Comparison of ENCODE assay signal across 8 cellular contexts in genomic region chr7:112869111-112869774, GRCh38.
A peak's percentile ranks its signal among the peaks of the same experiment; 100 is the strongest.
DNase-seq lines count a peak whose midpoint lies in the region; ATAC-seq lines count a peak whose summit lies in the region.

No MANE protein-coding gene starts in this region.

- H3K36me3 Mint-ChIP-seq in activated CD4-positive, alpha-beta T cell treated with anti-CD3 and anti-CD28 coated beads for 36 hours (ENCODE audit: low read depth): peaks cover 3% of the 10 kb centered on the region
- H3K36me3 Mint-ChIP-seq in natural killer cell treated with Interleukin-12 subunit alpha and Interleukin-12 subunit beta and Interleukin-15 and Interleukin-18, amount 100 ng/mL, for 72 hours: no peaks in the 10 kb centered on the region

- H3K4me3 Mint-ChIP-seq in activated CD4-positive, alpha-beta T cell treated with anti-CD3 and anti-CD28 coated beads for 36 hours: no peak overlapping the region
- H3K4me3 Mint-ChIP-seq in natural killer cell treated with Interleukin-12 subunit alpha and Interleukin-12 subunit beta and Interleukin-15 and Interleukin-18, amount 100 ng/mL, for 72 hours: no peak overlapping the region

- POLR2A ChIA-PET in activated CD4-positive, alpha-beta T cell treated with anti-CD3 and anti-CD28 coated beads for 36 hours (lab: Charles Lee): no interaction called here

- peaks cover 19% of the 10 kb centered on the region for H3K4me1 Mint-ChIP-seq in activated CD4-positive, alpha-beta T cell treated with anti-CD3 and anti-CD28 coated beads for 36 hours
- peaks cover 14 to 23% of the 10 kb centered on the region in 2 donors for H3K4me1 Mint-ChIP-seq in natural killer cell treated with Interleukin-12 subunit alpha and Interleukin-12 subunit beta and Interleukin-15 and Interleukin-18, amount 100 ng/mL, for 72 hours (ENCODE audit: low read depth in 2 of 2)

- DNase-seq in AG08395 (ENCODE audit: low spot score) (peak; percentile 47), GM19238 (ENCODE audit: insufficient read length, low spot score) (peak; percentile 0), LoVo (ENCODE audit: low spot score) (peak; percentile 63), C1 segment of cervical spinal cord (lab: John Stamatoyannopoulos, UW) (no peak)
- DNase-seq in activated CD4-positive, alpha-beta T cell treated with anti-CD3 and anti-CD28 coated beads for 36 hours: peak; percentile 73
- peak; percentile 9 for DNase-seq in effector CD8-positive, alpha-beta T cell (lab: John Stamatoyannopoulos, UW)
- no peak for DNase-seq in natural killer cell treated with Interleukin-12 subunit alpha and Interleukin-12 subunit beta and Interleukin-15 and Interleukin-18, amount 100 ng/mL, for 72 hours (ENCODE audit: low spot score)

- intact Hi-C loops in activated CD4-positive, alpha-beta T cell treated with anti-CD3 and anti-CD28 coated beads for 36 hours (cut with DNase I, micrococcal nuclease): loop anchor here (1.0 to 5.0 kb wide), 2 partner anchors 77 to 319 kb away; partner anchors contain the start of gene TMEM168 (in 1 of the 2)

- no peaks in the 10 kb centered on the region for H3K9me3 Mint-ChIP-seq in activated CD4-positive, alpha-beta T cell treated with anti-CD3 and anti-CD28 coated beads for 36 hours (ENCODE audit: low read depth)
- H3K9me3 Mint-ChIP-seq in natural killer cell treated with Interleukin-12 subunit alpha and Interleukin-12 subunit beta and Interleukin-15 and Interleukin-18, amount 100 ng/mL, for 72 hours: no peaks in the 10 kb centered on the region

- CTCF ChIA-PET in activated CD4-positive, alpha-beta T cell treated with anti-CD3 and anti-CD28 coated beads for 36 hours (lab: Charles Lee): interaction anchor here (0.6 to 2.2 kb wide), 7 partner anchors 10 to 1379 kb away, joined by 3 to 7 read pairs (median 3); no protein-coding TSS in a partner anchor

- no peak overlapping the region for H3K27ac Mint-ChIP-seq in activated CD4-positive, alpha-beta T cell treated with anti-CD3 and anti-CD28 coated beads for 36 hours
- H3K27ac Mint-ChIP-seq in natural killer cell treated with Interleukin-12 subunit alpha and Interleukin-12 subunit beta and Interleukin-15 and Interleukin-18, amount 100 ng/mL, for 72 hours: no peak overlapping the region

- ATAC-seq in activated CD4-positive, alpha-beta T cell treated with anti-CD3 and anti-CD28 coated beads for 36 hours: peak; percentile 63
- peak; percentile 58 to 75 for ATAC-seq in natural killer cell treated with Interleukin-12 subunit alpha and Interleukin-12 subunit beta and Interleukin-15 and Interleukin-18, amount 100 ng/mL, for 72 hours
- no peak for ATAC-seq in HG03095 (IDR thresholded peaks at IDR 0.05; ENCODE audit: unreplicated experiment)

- H3K27me3 Mint-ChIP-seq in activated CD4-positive, alpha-beta T cell treated with anti-CD3 and anti-CD28 coated beads for 36 hours: no peaks in the 10 kb centered on the region
- H3K27me3 Mint-ChIP-seq in natural killer cell treated with Interleukin-12 subunit alpha and Interleukin-12 subunit beta and Interleukin-15 and Interleukin-18, amount 100 ng/mL, for 72 hours: no peaks in the 10 kb centered on the region

Comparison
In these comparisons a context has a peak if more than half of its experiments do, and no peak if none do; other contexts are left out.
1. DNase-seq: peak in AG08395 (single experiment), GM19238 (single experiment), LoVo (single experiment), activated CD4-positive, alpha-beta T cell treated with anti-CD3 and anti-CD28 coated beads for 36 hours (single experiment) and effector CD8-positive, alpha-beta T cell (single experiment); none in natural killer cell treated with Interleukin-12 subunit alpha and Interleukin-12 subunit beta and Interleukin-15 and Interleukin-18, amount 100 ng/mL, for 72 hours (single experiment) and C1 segment of cervical spinal cord (0 of 14).